ENCODE assay signal across 1 cellular context in the genomic region with DNA sequence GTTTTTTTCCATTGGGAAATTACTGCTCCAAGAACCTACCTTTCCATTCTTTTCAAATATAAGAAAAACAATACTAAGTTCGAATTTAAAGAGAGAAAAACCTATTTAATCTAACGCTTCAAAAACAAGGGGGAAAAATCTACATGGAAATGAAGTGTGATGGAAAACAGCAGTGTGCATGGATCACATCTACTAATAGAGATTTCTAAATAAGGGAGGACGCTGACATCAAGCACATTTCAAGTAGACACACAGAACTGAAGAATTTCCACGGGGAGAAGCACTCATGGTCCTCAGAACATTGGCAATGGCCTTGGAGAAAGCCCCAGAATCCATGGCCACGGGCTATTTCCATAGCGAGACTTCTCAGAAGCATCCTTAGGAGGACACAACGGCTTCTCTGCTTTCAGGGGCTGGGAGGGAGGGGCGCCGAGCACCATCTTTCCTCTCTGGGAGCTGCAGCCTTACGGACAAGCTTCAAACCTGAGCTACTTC.
TF ChIP-seq lines count a peak whose summit lies in the region.

No MANE protein-coding gene starts in this region.

TF ChIP-seq in H1, 55 proteins besides CTCF, POLR2A, EP300 and RAD21 (continued from another document):
- TF ChIP-seq, protein P1, sequence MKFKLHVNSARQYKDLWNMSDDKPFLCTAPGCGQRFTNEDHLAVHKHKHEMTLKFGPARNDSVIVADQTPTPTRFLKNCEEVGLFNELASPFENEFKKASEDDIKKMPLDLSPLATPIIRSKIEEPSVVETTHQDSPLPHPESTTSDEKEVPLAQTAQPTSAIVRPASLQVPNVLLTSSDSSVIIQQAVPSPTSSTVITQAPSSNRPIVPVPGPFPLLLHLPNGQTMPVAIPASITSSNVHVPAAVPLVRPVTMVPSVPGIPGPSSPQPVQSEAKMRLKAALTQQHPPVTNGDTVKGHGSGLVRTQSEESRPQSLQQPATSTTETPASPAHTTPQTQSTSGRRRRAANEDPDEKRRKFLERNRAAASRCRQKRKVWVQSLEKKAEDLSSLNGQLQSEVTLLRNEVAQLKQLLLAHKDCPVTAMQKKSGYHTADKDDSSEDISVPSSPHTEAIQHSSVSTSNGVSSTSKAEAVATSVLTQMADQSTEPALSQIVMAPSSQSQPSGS (IDR thresholded peaks at IDR 0.05; ENCODE audit: low read length), result no peak
- TF ChIP-seq, protein P2, sequence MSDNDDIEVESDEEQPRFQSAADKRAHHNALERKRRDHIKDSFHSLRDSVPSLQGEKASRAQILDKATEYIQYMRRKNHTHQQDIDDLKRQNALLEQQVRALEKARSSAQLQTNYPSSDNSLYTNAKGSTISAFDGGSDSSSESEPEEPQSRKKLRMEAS (IDR thresholded peaks at IDR 0.05), result peak; percentile 57; the same call in 1 of the 2 replicates
- TF ChIP-seq SIN3A (conservative IDR thresholded peaks at IDR 0.05 in 1 of 2, IDR thresholded peaks at IDR 0.05 in 1 of 2; ENCODE audit: low read depth in 1 of 2, low read length in 2 of 2) (no peak), TBP (IDR thresholded peaks at IDR 0.05; ENCODE audit: low read depth, low read length) (0 out of 2 replicates have a peak, but pooled peaks have one; percentile 16), RBBP5 (IDR thresholded peaks at IDR 0.05; ENCODE audit: borderline replicate concordance, low read depth, low read length) (no peak), CBX5 (IDR thresholded peaks at IDR 0.05; ENCODE audit: low read depth, low read length) (no peak), CBX8 (IDR thresholded peaks at IDR 0.05; ENCODE audit: borderline replicate concordance, low read depth, low read length) (no peak), KDM5A (IDR thresholded peaks at IDR 0.05; ENCODE audit: low read length) (no peak), CEBPB (IDR thresholded peaks at IDR 0.05; ENCODE audit: low read depth, low read length) (no peak), RXRA (IDR thresholded peaks at IDR 0.05; ENCODE audit: insufficient read depth, low read depth, low read length) (no peak), SP1 (IDR thresholded peaks at IDR 0.05; ENCODE audit: low read depth, low read length) (no peak)
- TF ChIP-seq, protein P3, sequence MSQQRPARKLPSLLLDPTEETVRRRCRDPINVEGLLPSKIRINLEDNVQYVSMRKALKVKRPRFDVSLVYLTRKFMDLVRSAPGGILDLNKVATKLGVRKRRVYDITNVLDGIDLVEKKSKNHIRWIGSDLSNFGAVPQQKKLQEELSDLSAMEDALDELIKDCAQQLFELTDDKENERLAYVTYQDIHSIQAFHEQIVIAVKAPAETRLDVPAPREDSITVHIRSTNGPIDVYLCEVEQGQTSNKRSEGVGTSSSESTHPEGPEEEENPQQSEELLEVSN (IDR thresholded peaks at IDR 0.05), result no peak
TF ChIP-seq in H1: peak in this region for 2.
